7 cellular contexts compared by ENCODE assay signal in the genomic region with DNA sequence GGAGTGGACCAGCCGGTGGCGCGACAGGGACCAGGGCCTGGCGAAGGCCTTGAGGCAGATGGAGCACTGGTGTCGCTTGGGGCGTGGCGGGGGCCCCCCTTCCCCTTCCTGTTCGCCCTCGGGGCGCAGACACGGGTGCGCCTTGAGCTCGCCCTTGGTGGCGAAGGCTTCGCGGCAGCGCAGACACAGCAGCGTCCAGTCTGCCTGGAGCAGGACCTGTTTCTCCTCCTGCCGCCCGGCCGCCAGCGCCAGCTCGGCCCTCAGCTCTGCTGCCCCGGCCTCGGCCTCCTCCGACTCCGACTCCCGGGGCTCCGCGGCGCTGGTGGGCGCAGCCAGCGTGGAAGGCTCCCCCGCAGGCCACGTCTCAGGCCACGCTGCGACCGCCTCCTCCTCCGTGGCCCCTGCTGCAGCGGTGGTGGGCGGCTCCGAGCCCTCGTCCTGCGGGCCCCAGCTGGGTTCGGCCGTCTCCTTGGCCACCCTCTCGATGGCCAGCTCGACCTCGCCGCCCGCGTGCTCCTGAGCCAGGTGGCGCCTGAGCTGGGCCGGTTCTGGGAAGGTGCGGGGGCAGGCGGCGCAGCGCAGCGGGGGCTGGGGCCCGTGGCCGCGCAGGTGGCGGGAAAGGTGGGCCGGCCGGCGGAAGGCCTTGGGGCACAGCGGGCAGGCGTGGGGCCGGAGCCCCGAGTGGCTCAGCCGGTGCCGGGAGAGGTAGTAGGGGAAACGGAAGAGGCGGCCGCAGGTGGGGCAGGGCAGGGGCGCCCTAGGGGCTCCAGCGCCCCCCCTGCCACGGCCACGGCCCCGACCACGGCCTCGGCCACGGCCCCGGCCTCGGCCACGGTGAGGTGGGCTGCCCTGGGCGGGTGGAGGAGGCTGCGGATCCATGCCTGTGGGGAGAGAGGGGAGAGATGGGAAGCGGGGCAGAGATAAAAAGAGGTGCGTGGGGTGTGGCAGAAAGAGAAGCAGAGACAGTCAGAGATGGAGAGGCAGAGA. TPM values are rescaled to one million over a fixed set of nuclear protein-coding genes. Genes with fewer than 3 reads are reported as not detected.
DNase-seq lines count a peak whose midpoint lies in the region; ATAC-seq and TF ChIP-seq lines count a peak whose summit lies in the region.
"Had no signal": no experiment of that assay in that cellular context is flagged by ENCODE, and none has a peak within 500 bp of the region (broad histone marks: within the 10 kb centered on the region; RNA-seq: fewer than 3 reads in every experiment).

No MANE protein-coding gene starts in this region.

- H3K4me3 ChIP-seq in fibroblast of the aortic adventitia (ENCODE audit: low read depth, low read length) (peak overlapping the region; percentile 95), thyroid gland (replicated peaks in 1 of 3) (peak overlapping the region in 2 of 3 donors; percentile 19 to 95)

- 95% methylated on average over 43 to 78 of the region's 90 CpGs for WGBS in thyroid gland, 2 donors

- no peaks in the 10 kb centered on the region for H3K9me3 ChIP-seq in thyroid gland

- H3K36me3 ChIP-seq in thyroid gland: peaks cover 11 to 18% of the 10 kb centered on the region in 2 donors

- TF ChIP-seq CTCF in fibroblast of the aortic adventitia (IDR thresholded peaks at IDR 0.05; ENCODE audit: insufficient read depth, low read length): no peak
- TF ChIP-seq CTCF in thyroid gland (IDR thresholded peaks at IDR 0.05): no peak

- H3K27ac ChIP-seq in thyroid gland: no peak overlapping the region

- H3K36me3 Mint-ChIP-seq in activated T-cell treated with anti-CD3 and anti-CD28 coated beads, Interleukin-2, amount 50 U/mL, for 72 hours (ENCODE audit: insufficient read depth in 2 of 2): peaks cover 6 to 9% of the 10 kb centered on the region in 2 donors

- peaks cover 11 to 24% of the 10 kb centered on the region in 2 donors for H3K4me1 ChIP-seq in thyroid gland

- H3K27ac Mint-ChIP-seq in activated T-cell treated with anti-CD3 and anti-CD28 coated beads, Interleukin-2, amount 50 U/mL, for 72 hours: peak overlapping the region; percentile 79

- intact Hi-C loops in thyroid gland (cut with DNase I): no loop called here

- peaks cover 20% of the 10 kb centered on the region for H3K4me1 Mint-ChIP-seq in activated T-cell treated with anti-CD3 and anti-CD28 coated beads, Interleukin-2, amount 50 U/mL, for 72 hours (ENCODE audit: low read depth)

- H3K27me3 ChIP-seq in thyroid gland: no peaks in the 10 kb centered on the region

- no peak for TF ChIP-seq POLR2A in thyroid gland (IDR thresholded peaks at IDR 0.05)

- H3K4me3 Mint-ChIP-seq in activated T-cell treated with anti-CD3 and anti-CD28 coated beads, Interleukin-2, amount 50 U/mL, for 72 hours: peak overlapping the region; percentile 84 to 93

- DNase-seq in activated T-cell treated with anti-CD3 and anti-CD28 coated beads, Interleukin-2, amount 50 U/mL, for 72 hours: no peak
- no peak for DNase-seq in activated T-cell treated with anti-CD3 and anti-CD28 coated beads, Interleukin-2, amount 50 U/mL, for 1 hour
- DNase-seq in fibroblast of the aortic adventitia (ENCODE audit: low read depth) (no peak), thyroid gland (no peak), anterior cingulate cortex (lab: John Stamatoyannopoulos, UW) (no peak)
- DNase-seq in stimulated activated naive CD4-positive, alpha-beta T cell (lab: John Stamatoyannopoulos, UW): no peak

- ATAC-seq in activated T-cell treated with anti-CD3 and anti-CD28 coated beads, Interleukin-2, amount 50 U/mL, for 72 hours (replicated peaks in 1 of 2): no peak

- H3K27me3 Mint-ChIP-seq in activated T-cell treated with anti-CD3 and anti-CD28 coated beads, Interleukin-2, amount 50 U/mL, for 72 hours (ENCODE audit: low read depth): no peaks in the 10 kb centered on the region

- no peaks in the 10 kb centered on the region for H3K9me3 Mint-ChIP-seq in activated T-cell treated with anti-CD3 and anti-CD28 coated beads, Interleukin-2, amount 50 U/mL, for 72 hours

RNA-seq across cellular contexts. Expression of a gene that starts 1.6 kb away (rescaled TPM):
- 1 to 10 TPM; 9.3 to 9.4 TPM for total RNA-seq in activated T-cell treated with anti-CD3 and anti-CD28 coated beads, Interleukin-2, amount 50 U/mL, for 72 hours
- total RNA-seq in fibroblast of the aortic adventitia (ENCODE audit: low replicate concordance) (4.4 and 7.9 TPM in 2 replicates), thyroid gland (1 to 10 TPM; 4.0 to 7.5 (median 6.6) TPM)

RNA-seq across cellular contexts. Expression of a gene that starts 20.3 kb away (rescaled TPM):
- 10 to 100 TPM; 16.2 to 17.3 TPM for total RNA-seq in activated T-cell treated with anti-CD3 and anti-CD28 coated beads, Interleukin-2, amount 50 U/mL, for 72 hours
- total RNA-seq in fibroblast of the aortic adventitia (ENCODE audit: low replicate concordance) (3.5 and 4.7 TPM in 2 replicates), thyroid gland (10 to 100 TPM in 3 of 4 donors, 1 to 10 TPM in 1; 9.0 to 18.5 (median 14.0) TPM)

RNA-seq across cellular contexts. Expression of a gene that starts 21.0 kb away (rescaled TPM):
- 10 to 100 TPM; 26.2 to 32.3 TPM for total RNA-seq in activated T-cell treated with anti-CD3 and anti-CD28 coated beads, Interleukin-2, amount 50 U/mL, for 72 hours
- 1.7 and 10.8 TPM in 2 replicates for total RNA-seq in fibroblast of the aortic adventitia (ENCODE audit: low replicate concordance)
- total RNA-seq in thyroid gland: 10 to 100 TPM; 13.0 to 34.2 (median 28.9) TPM

RNA-seq across cellular contexts. Expression of a gene that starts 26.4 kb away (rescaled TPM):
- 10 to 100 TPM; 12.9 to 13.2 TPM for total RNA-seq in activated T-cell treated with anti-CD3 and anti-CD28 coated beads, Interleukin-2, amount 50 U/mL, for 72 hours
- 0.08 and 1.5 TPM in 2 replicates for total RNA-seq in fibroblast of the aortic adventitia (ENCODE audit: low replicate concordance)
- 10 to 100 TPM in 2 of 4 donors, 1 to 10 TPM in 2; 5.5 to 12.6 (median 9.1) TPM for total RNA-seq in thyroid gland

RNA-seq across cellular contexts. Expression of a gene that starts 33.7 kb away (rescaled TPM):
- total RNA-seq in activated T-cell treated with anti-CD3 and anti-CD28 coated beads, Interleukin-2, amount 50 U/mL, for 72 hours: not detected
- total RNA-seq in fibroblast of the aortic adventitia (ENCODE audit: low replicate concordance): 0.25 TPM in 1 of 2 replicates, not detected in the other
- total RNA-seq in thyroid gland: 10 to 100 TPM in 1 of 4 donors, under 1 TPM in 1, not detected in 2; 0.94 to 14.8 TPM
- total RNA-seq: left lobe of liver had no signal
